ENCODE assay signal across 9 cellular contexts in genomic region chr1:43653339-43653738, GRCh38. TPM values are rescaled to one million over a fixed set of nuclear protein-coding genes. Genes with fewer than 3 reads are reported as not detected.
DNase-seq lines count a peak whose midpoint lies in the region; ATAC-seq and TF ChIP-seq lines count a peak whose summit lies in the region.
"Had no signal": no experiment of that assay in that cellular context is flagged by ENCODE, and none has a peak within 500 bp of the region (broad histone marks: within the 10 kb centered on the region; RNA-seq: fewer than 3 reads in every experiment).

No MANE protein-coding gene starts in this region.

- H3K9me3 ChIP-seq in IMR-90 (ENCODE audit: control insufficient read depth, insufficient read depth, low read length): no peaks in the 10 kb centered on the region
- H3K9me3 ChIP-seq in adrenal gland (replicated peaks in 1 of 3): no peaks in the 10 kb centered on the region
- H3K9me3 ChIP-seq in prostate gland: no peaks in the 10 kb centered on the region

- H4K5ac ChIP-seq in IMR-90 (ENCODE audit: low read depth, low read length): no peak overlapping the region

- H3K4me2 ChIP-seq in IMR-90 (ENCODE audit: low read depth, low read length): no peak overlapping the region

- H4K91ac ChIP-seq in IMR-90 (ENCODE audit: insufficient read depth, low read depth, low read length): no peak overlapping the region

- H2AK5ac ChIP-seq in IMR-90 (ENCODE audit: low read depth, low read length): no peak overlapping the region

- ATAC-seq in IMR-90 (ENCODE audit: low read depth) (no peak), HG03108 (IDR thresholded peaks at IDR 0.05; ENCODE audit: unreplicated experiment) (no peak), GM19328 (IDR thresholded peaks at IDR 0.05; ENCODE audit: unreplicated experiment) (no peak)

- H3K36me3 ChIP-seq in IMR-90 (ENCODE audit: control insufficient read depth, insufficient read depth, low read length) (peaks cover 31% of the 10 kb centered on the region), adrenal gland (replicated peaks in 1 of 2) (peaks cover 0 to 42% of the 10 kb centered on the region in 2 donors), prostate gland (peaks cover 6 to 16% of the 10 kb centered on the region in 2 donors)

- POLR2A ChIA-PET in IMR-90 (lab: Charles Lee; ENCODE audit: unreplicated experiment): no interaction called here

- TF ChIP-seq CTCF in IMR-90 (conservative IDR thresholded peaks at IDR 0.05; ENCODE audit: low read depth, low read length) (peak; percentile 35), adrenal gland (IDR thresholded peaks at IDR 0.05) (peak in 4 of 6 experiments; percentile 15 to 35 (median 26)), prostate gland (IDR thresholded peaks at IDR 0.05) (no peak)

- H2AK9ac ChIP-seq in IMR-90 (replicated peaks; ENCODE audit: low read depth, low read length, poor library complexity): no peak overlapping the region

- H3K4me3 ChIP-seq in IMR-90 (ENCODE audit: insufficient read depth, low read depth, low read length) (no peak overlapping the region), adrenal gland (no peak overlapping the region), prostate gland (no peak overlapping the region)

- CTCF ChIA-PET in IMR-90 (lab: Yijun Ruan, JAX): interaction anchor here (0.6 to 0.9 kb wide), 3 partner anchors 18 to 281 kb away, joined by 3 to 5 read pairs (median 4); no protein-coding TSS in a partner anchor

- peaks cover 20 to 43% of the 10 kb centered on the region in 2 experiments for H3K79me1 ChIP-seq in IMR-90 (ENCODE audit: low read depth in 1 of 2, low read length in 2 of 2)

- DNase-seq in EL: peak; percentile 54
- peak; percentile 37 for DNase-seq in IMR-90
- DNase-seq in adrenal gland: peak in 4 of 7 donors; percentile 24 to 69 (median 45)
- peak; percentile 73 for DNase-seq in medulla oblongata (ENCODE audit: extremely low spot score)
- no peak for DNase-seq in prostate gland (ENCODE audit: low spot score)
- DNase-seq in NK-92 treated with Interleukin-12 subunit alpha and Interleukin-12 subunit beta, amount 100 ng/mL, for 24 hours (lab: John Stamatoyannopoulos, UW): no peak
- DNase-seq: NCI-H2081 had no signal

- peaks cover 28% of the 10 kb centered on the region; the same call in 1 of the 2 replicates for H4K20me1 ChIP-seq in IMR-90 (ENCODE audit: insufficient read depth, low read length)

- in situ Hi-C loops in IMR-90 (cut with MboI; ENCODE audit: low sequenced_read_pairs): no loop called here

- intact Hi-C loops in IMR-90 (cut with micrococcal nuclease): no loop called here
- intact Hi-C loops in adrenal gland (cut with DNase I): loop anchor here (2.0 to 5.0 kb wide), 2 partner anchors 121 to 125 kb away; partner anchors contain the start of gene PTPRF (in 1 of the 2)
- intact Hi-C loops in prostate gland (cut with DNase I): loop anchor here (5.0 kb wide), 1 partner anchor 49 kb away; no protein-coding TSS in a partner anchor

- BruUV-seq in IMR-90 (replicated peaks; lab: Mats Ljungman, UMichigan): no TSS peak

- TF ChIP-seq POLR2A in IMR-90 (IDR thresholded peaks at IDR 0.05; ENCODE audit: low read depth, low read length): no peak
- TF ChIP-seq POLR2A in adrenal gland (IDR thresholded peaks at IDR 0.05): no peak
- no peak for TF ChIP-seq POLR2A in prostate gland (IDR thresholded peaks at IDR 0.05)

- H3K9me1 ChIP-seq in IMR-90 (ENCODE audit: insufficient read depth, low read length): no peaks in the 10 kb centered on the region

- H3K18ac ChIP-seq in IMR-90 (ENCODE audit: low read depth, low read length): no peak overlapping the region

- no peak overlapping the region for H4K8ac ChIP-seq in IMR-90 (ENCODE audit: low read depth in 2 of 2, low read length in 2 of 2)

- no peak; the same call in 1 of the 2 replicates for TF ChIP-seq RAD21 in IMR-90 (IDR thresholded peaks at IDR 0.05; ENCODE audit: low read length)

- no peak overlapping the region for H2AFZ ChIP-seq in IMR-90 (replicated peaks; ENCODE audit: low read length, poor library complexity)

- no peak overlapping the region for H3K9ac ChIP-seq in IMR-90 (ENCODE audit: low read depth, low read length)

- H3K56ac ChIP-seq in IMR-90 (ENCODE audit: extremely low read depth, insufficient read depth, low read length): no peak overlapping the region

- 50% methylated on average over 2 of the region's 3 CpGs; no CpG with 5 or more reads in 1 of the 2 experiments for WGBS in IMR-90 (ENCODE audit: extremely low coverage in 2 of 2, insufficient read length in 1 of 2), 2 experiments
- WGBS in adrenal gland, 4 donors: 54 to 69% (median 61%) methylated on average over 3 of the region's 3 CpGs
- WGBS in prostate gland: 46% methylated on average over 3 of the region's 3 CpGs

- no peak overlapping the region for H3K4ac ChIP-seq in IMR-90 (ENCODE audit: low read depth, low read length)

- H2BK5ac ChIP-seq in IMR-90 (ENCODE audit: low read depth, low read length, poor library complexity, severe bottlenecking): no peak overlapping the region

- no peak overlapping the region for H2BK15ac ChIP-seq in IMR-90 (ENCODE audit: low read depth, low read length)

- H3K27me3 ChIP-seq in IMR-90 (ENCODE audit: control insufficient read depth, insufficient read depth, low read length): no peaks in the 10 kb centered on the region
- H3K27me3 ChIP-seq in adrenal gland: no peaks in the 10 kb centered on the region
- H3K27me3 ChIP-seq in prostate gland (replicated peaks; ENCODE audit: insufficient read depth): no peaks in the 10 kb centered on the region

- no peak overlapping the region for H3K23ac ChIP-seq in IMR-90 (ENCODE audit: low read depth, low read length)

- no peak overlapping the region for H2BK120ac ChIP-seq in IMR-90 (ENCODE audit: low read depth, low read length)

- no peak overlapping the region for H2BK20ac ChIP-seq in IMR-90 (ENCODE audit: low read depth, low read length)

- H3K27ac ChIP-seq in IMR-90 (ENCODE audit: insufficient read depth, low read length) (no peak overlapping the region), adrenal gland (peak overlapping the region in 1 of 5 donors; percentile 7), prostate gland (no peak overlapping the region)

- H3K4me1 ChIP-seq in IMR-90 (ENCODE audit: control insufficient read depth, insufficient read depth, low read length) (peaks cover 4% of the 10 kb centered on the region; the same call in 1 of the 2 replicates), adrenal gland (replicated peaks in 1 of 2) (peaks cover 22 to 37% of the 10 kb centered on the region in 2 donors), prostate gland (replicated peaks) (peaks cover 3% of the 10 kb centered on the region)

- no peak overlapping the region for H3K14ac ChIP-seq in IMR-90 (replicated peaks; ENCODE audit: low read depth, low read length)

- dilution Hi-C loops in IMR-90 (cut with HindIII; ENCODE audit: low sequenced_read_pairs, unreplicated experiment): no loop called here

TF ChIP-seq in IMR-90, 13 proteins besides CTCF, POLR2A, EP300 and RAD21:
- peak; percentile 17; the same call in 1 of the 2 replicates for TF ChIP-seq SMC3 (IDR thresholded peaks at IDR 0.05; ENCODE audit: low read depth, low read length)
- no peak for TF ChIP-seq BHLHE40 (IDR thresholded peaks at IDR 0.05; ENCODE audit: low read depth, low read length)
- TF ChIP-seq, protein P1, sequence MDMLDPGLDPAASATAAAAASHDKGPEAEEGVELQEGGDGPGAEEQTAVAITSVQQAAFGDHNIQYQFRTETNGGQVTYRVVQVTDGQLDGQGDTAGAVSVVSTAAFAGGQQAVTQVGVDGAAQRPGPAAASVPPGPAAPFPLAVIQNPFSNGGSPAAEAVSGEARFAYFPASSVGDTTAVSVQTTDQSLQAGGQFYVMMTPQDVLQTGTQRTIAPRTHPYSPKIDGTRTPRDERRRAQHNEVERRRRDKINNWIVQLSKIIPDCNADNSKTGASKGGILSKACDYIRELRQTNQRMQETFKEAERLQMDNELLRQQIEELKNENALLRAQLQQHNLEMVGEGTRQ (IDR thresholded peaks at IDR 0.05; ENCODE audit: low read depth, low read length): no peak

RNA-seq across cellular contexts. Expression of gene KDM4A, which starts 3.4 kb away (rescaled TPM):
- total RNA-seq in IMR-90 (2012; rRNA removed) (41.1 and 47.3 TPM in 2 replicates), adrenal gland (10 to 100 TPM; 37.0 to 73.8 (median 52.3) TPM), prostate gland (10 to 100 TPM; 39.2 to 43.7 TPM)
- polyA plus RNA-seq in IMR-90 (2012; rRNA removed) (21.1 and 23.8 TPM in 2 replicates), adrenal gland (10 to 100 TPM; 15.1 to 36.2 (median 17.9) TPM)
- 9.6 and 14.6 TPM in 2 replicates for polyA plus RNA-seq in IMR-90 (2012; cell fraction: cytosol; rRNA removed)
- 13.8 and 34.2 TPM in 2 replicates for polyA plus RNA-seq in IMR-90 (2012; cell fraction: nucleus; rRNA removed; ENCODE audit: low replicate concordance)

RNA-seq across cellular contexts. Expression of gene ST3GAL3, which starts 54.0 kb away (rescaled TPM):
- total RNA-seq in IMR-90 (2012; rRNA removed): 10.3 and 12.0 TPM in 2 replicates
- 14.8 and 16.3 TPM in 2 replicates for polyA plus RNA-seq in IMR-90 (2012; rRNA removed)
- polyA plus RNA-seq in IMR-90 (2012; cell fraction: cytosol; rRNA removed): 17.5 and 28.5 TPM in 2 replicates
- 25.8 and 30.3 TPM in 2 replicates for polyA plus RNA-seq in IMR-90 (2012; cell fraction: nucleus; rRNA removed; ENCODE audit: low replicate concordance)
- total RNA-seq in adrenal gland: 10 to 100 TPM; 15.6 to 43.3 (median 26.2) TPM
- 10 to 100 TPM; 22.0 to 34.3 (median 33.1) TPM for polyA plus RNA-seq in adrenal gland
- total RNA-seq in prostate gland: 10 to 100 TPM; 13.8 to 35.0 TPM

Comparison
In these comparisons a context has a peak if more than half of its experiments do, and no peak if none do; other contexts are left out.
1. DNase-seq: peak in EL (single experiment), IMR-90 (single experiment), adrenal gland (4 of 7) and medulla oblongata (single experiment); none in prostate gland (single experiment) and NK-92 treated with Interleukin-12 subunit alpha and Interleukin-12 subunit beta, amount 100 ng/mL, for 24 hours (single experiment).
2. CTCF ChIP-seq: peak in IMR-90 (single experiment) and adrenal gland (4 of 6); none in prostate gland (0 of 4).